Comparison of ENCODE assay signal across 1 cellular context in the genomic region with DNA sequence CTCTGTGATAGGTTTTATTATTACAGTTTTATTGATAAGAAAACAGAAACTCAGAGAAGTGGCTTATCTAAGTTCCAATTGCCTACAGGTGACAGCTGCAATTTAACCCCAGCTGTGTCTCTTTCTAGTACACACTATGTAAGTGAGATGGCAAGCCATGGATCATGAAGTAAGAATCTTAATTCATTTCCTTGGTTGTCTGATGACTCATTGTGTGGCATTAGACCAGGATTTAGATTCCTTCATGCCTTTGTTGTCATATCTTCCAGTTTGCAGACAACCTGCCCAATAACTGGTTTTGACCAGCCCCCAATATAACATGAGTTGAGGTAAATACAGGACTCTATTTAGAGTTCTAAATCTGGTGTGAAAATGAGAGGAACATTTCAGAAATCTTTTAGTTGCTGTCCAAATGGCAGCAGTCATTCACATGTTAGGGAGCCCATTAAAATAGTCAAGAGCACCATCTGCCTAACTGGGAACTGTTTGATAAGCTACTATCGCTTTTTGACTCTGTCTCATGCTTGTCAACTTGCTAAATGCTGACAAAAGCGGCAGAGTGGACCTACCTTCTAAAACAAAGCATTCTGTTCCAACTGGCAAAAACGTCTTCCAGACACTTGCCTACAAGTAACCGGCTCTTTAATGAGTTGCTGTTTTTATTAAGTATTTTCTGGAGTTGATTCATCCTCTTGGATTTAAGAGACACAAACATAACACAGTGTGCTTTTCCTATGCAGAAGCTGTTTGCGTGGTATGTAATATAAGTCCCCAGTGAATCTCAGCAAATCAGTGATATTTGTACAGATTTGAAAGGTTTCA.
TF ChIP-seq lines count a peak whose summit lies in the region.

No MANE protein-coding gene starts in this region.

TF ChIP-seq in IMR-90, 13 proteins besides CTCF, POLR2A, EP300 and RAD21:
- TF ChIP-seq FOS (IDR thresholded peaks at IDR 0.05; ENCODE audit: low read depth, low read length), result peak; percentile 76
- peak; percentile 27; the same call in 1 of the 2 replicates for TF ChIP-seq CEBPB (IDR thresholded peaks at IDR 0.05; ENCODE audit: low read depth, low read length)
- TF ChIP-seq, protein P1, sequence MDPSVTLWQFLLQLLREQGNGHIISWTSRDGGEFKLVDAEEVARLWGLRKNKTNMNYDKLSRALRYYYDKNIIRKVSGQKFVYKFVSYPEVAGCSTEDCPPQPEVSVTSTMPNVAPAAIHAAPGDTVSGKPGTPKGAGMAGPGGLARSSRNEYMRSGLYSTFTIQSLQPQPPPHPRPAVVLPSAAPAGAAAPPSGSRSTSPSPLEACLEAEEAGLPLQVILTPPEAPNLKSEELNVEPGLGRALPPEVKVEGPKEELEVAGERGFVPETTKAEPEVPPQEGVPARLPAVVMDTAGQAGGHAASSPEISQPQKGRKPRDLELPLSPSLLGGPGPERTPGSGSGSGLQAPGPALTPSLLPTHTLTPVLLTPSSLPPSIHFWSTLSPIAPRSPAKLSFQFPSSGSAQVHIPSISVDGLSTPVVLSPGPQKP (IDR thresholded peaks at IDR 0.05; ENCODE audit: borderline replicate concordance, low read depth, low read length), result no peak
